In the genomic region with DNA sequence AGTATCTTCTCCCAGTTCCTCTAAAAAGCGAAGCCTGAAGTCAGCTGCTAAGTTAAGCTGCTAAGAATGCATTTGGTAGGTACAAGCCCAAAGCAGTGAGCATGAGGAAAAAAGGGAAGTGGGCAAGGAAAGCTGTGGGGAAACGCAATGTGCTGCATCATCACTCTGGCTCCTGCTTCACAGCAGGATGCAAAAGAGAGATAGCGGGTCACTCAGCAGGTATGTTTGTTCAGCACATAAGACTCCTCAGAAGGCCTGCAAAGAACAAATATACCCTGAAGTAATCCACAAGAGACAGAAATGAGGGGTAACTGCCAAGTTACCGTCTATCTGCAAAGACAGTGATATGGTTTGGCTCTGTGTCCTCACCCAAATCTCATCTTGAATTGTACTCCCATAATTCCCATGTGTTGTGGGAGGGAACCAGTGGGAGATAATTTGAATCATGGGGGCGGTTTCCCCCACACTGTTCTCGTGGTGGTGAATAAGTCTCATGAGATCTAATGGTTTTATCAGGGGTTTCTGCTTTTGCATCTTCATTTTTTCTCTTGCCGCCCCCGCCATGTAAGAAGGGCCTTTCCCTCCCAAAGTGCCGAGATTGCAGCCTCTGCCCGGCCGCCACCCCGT, we compare ENCODE assay signal across 1 cellular context.
TF ChIP-seq lines count a peak whose summit lies in the region.

No MANE protein-coding gene starts in this region.

TF ChIP-seq in K562, 482 proteins besides CTCF, POLR2A, EP300 and RAD21 (continued from another document and continues in another):
- TF ChIP-seq, protein P1, sequence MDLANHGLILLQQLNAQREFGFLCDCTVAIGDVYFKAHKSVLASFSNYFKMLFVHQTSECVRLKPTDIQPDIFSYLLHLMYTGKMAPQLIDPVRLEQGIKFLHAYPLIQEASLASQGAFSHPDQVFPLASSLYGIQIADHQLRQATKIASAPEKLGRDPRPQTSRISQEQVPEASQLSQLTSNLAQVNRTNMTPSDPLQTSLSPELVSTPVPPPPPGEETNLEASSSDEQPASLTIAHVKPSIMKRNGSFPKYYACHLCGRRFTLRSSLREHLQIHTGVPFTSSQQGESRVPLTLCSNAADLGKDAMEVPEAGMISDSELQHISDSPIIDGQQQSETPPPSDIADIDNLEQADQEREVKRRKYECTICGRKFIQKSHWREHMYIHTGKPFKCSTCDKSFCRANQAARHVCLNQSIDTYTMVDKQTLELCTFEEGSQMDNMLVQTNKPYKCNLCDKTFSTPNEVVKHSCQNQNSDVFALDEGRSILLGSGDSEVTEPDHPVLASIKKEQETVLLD (IDR thresholded peaks at IDR 0.05): peak; percentile 69; the same call in 1 of the 2 replicates
- TF ChIP-seq FOXO4 (CRISPR knock-in tag; IDR thresholded peaks at IDR 0.05) (no peak), TAF1 (IDR thresholded peaks at IDR 0.05; ENCODE audit: control insufficient read depth, extremely low read depth, insufficient read depth, low read length, severe bottlenecking) (no peak), MYNN (IDR thresholded peaks at IDR 0.05) (0 out of 2 replicates have a peak, but pooled peaks have one; percentile 74), MYNN (CRISPR knock-in tag; IDR thresholded peaks at IDR 0.05) (no peak), ATF1 (CRISPR knock-in tag; IDR thresholded peaks at IDR 0.05) (no peak), ATF1 (tag; IDR thresholded peaks at IDR 0.05) (peak; percentile 56), SMARCE1 (IDR thresholded peaks at IDR 0.05) (peak; percentile 97), ZFPM2 (CRISPR knock-in tag; IDR thresholded peaks at IDR 0.05) (no peak), CREB1 (IDR thresholded peaks at IDR 0.05) (no peak), CREB1 (CRISPR knock-in tag; IDR thresholded peaks at IDR 0.05) (0 out of 2 replicates have a peak, but pooled peaks have one; percentile 45), FOXM1 (IDR thresholded peaks at IDR 0.05; ENCODE audit: low read depth) (peak; percentile 86), FOXM1 (CRISPR knock-in tag; IDR thresholded peaks at IDR 0.05; ENCODE audit: low read depth) (no peak), MTA3 (IDR thresholded peaks at IDR 0.05; ENCODE audit: borderline replicate concordance) (peak; percentile 88; the same call in 1 of the 2 replicates), HMG20A (CRISPR knock-in tag; conservative IDR thresholded peaks at IDR 0.05) (no peak), SPI1 (IDR thresholded peaks at IDR 0.05; ENCODE audit: borderline replicate concordance, low read depth, low read length) (peak; percentile 100), EP400 (IDR thresholded peaks at IDR 0.05) (peak; percentile 67), ETV1 (tag; conservative IDR thresholded peaks at IDR 0.05; ENCODE audit: low read depth) (no peak; the same call in 1 of the 2 replicates), ZNF263 (CRISPR knock-in tag; IDR thresholded peaks at IDR 0.05; ENCODE audit: borderline replicate concordance) (no peak), HCFC1 (IDR thresholded peaks at IDR 0.05; ENCODE audit: low read depth, low read length) (0 out of 2 replicates have a peak, but pooled peaks have one; percentile 11), ZNF507 (tag; conservative IDR thresholded peaks at IDR 0.05) (no peak), ZNF316 (IDR thresholded peaks at IDR 0.05) (peak; percentile 99), DDX20 (tag; IDR thresholded peaks at IDR 0.05; ENCODE audit: low read depth) (no peak), TRIM24 (IDR thresholded peaks at IDR 0.05) (peak; percentile 99), ZNF311 (CRISPR knock-in tag; IDR thresholded peaks at IDR 0.05) (no peak), TCFL5 (CRISPR knock-in tag; conservative IDR thresholded peaks at IDR 0.05) (no peak), CEBPB (tag; IDR thresholded peaks at IDR 0.05) (peak; percentile 74), TOE1 (IDR thresholded peaks at IDR 0.05; ENCODE audit: borderline replicate concordance) (peak; percentile 62; the same call in 1 of the 2 replicates), TOE1 (CRISPR knock-in tag; IDR thresholded peaks at IDR 0.05; ENCODE audit: borderline replicate concordance, low read depth) (no peak), ARNT (IDR thresholded peaks at IDR 0.05) (peak; percentile 44 to 84; a peak in 3 of 4 replicates), NR2C1 (IDR thresholded peaks at IDR 0.05) (0 out of 2 replicates have a peak, but pooled peaks have one; percentile 32), NR2C1 (tag; IDR thresholded peaks at IDR 0.05) (peak; percentile 50; the same call in 1 of the 2 replicates), KDM2B (CRISPR knock-in tag; IDR thresholded peaks at IDR 0.05) (no peak), MAFK (IDR thresholded peaks at IDR 0.05; ENCODE audit: low read length) (peak; percentile 94), ZNF644 (tag; IDR thresholded peaks at IDR 0.05; ENCODE audit: low read depth) (0 out of 2 replicates have a peak, but pooled peaks have one; percentile 53), ID3 (CRISPR knock-in tag; IDR thresholded peaks at IDR 0.05) (no peak), ID3 (tag; IDR thresholded peaks at IDR 0.05) (0 out of 2 replicates have a peak, but pooled peaks have one; percentile 43), MYBL2 (IDR thresholded peaks at IDR 0.05; ENCODE audit: low read depth) (peak; percentile 49; the same call in 1 of the 2 replicates), MYBL2 (CRISPR knock-in tag; IDR thresholded peaks at IDR 0.05; ENCODE audit: borderline replicate concordance) (no peak), ZNF551 (CRISPR knock-in tag; IDR thresholded peaks at IDR 0.05) (no peak), ZNF12 (CRISPR knock-in tag; IDR thresholded peaks at IDR 0.05) (no peak), JUNB (CRISPR knock-in tag; conservative IDR thresholded peaks at IDR 0.05) (no peak), PHTF2 (CRISPR knock-in tag; IDR thresholded peaks at IDR 0.05) (no peak), SOX6 (IDR thresholded peaks at IDR 0.05) (peak; percentile 91), CCNT2 (IDR thresholded peaks at IDR 0.05; ENCODE audit: borderline replicate concordance, extremely low read depth, insufficient read length, low read depth, low read length) (peak; percentile 66), CBFA2T2 (conservative IDR thresholded peaks at IDR 0.05) (peak; percentile 92), CBX5 (IDR thresholded peaks at IDR 0.05; ENCODE audit: borderline replicate concordance, low read depth) (peak; percentile 49; the same call in 1 of the 2 replicates), STAG1 (CRISPR knock-in tag; IDR thresholded peaks at IDR 0.05; ENCODE audit: borderline replicate concordance) (no peak), NCOA1 (IDR thresholded peaks at IDR 0.05; ENCODE audit: low read depth) (peak; percentile 78; the same call in 1 of the 2 replicates), ZNF143 (CRISPR knock-in tag; IDR thresholded peaks at IDR 0.05) (no peak)
- TF ChIP-seq, protein P2, sequence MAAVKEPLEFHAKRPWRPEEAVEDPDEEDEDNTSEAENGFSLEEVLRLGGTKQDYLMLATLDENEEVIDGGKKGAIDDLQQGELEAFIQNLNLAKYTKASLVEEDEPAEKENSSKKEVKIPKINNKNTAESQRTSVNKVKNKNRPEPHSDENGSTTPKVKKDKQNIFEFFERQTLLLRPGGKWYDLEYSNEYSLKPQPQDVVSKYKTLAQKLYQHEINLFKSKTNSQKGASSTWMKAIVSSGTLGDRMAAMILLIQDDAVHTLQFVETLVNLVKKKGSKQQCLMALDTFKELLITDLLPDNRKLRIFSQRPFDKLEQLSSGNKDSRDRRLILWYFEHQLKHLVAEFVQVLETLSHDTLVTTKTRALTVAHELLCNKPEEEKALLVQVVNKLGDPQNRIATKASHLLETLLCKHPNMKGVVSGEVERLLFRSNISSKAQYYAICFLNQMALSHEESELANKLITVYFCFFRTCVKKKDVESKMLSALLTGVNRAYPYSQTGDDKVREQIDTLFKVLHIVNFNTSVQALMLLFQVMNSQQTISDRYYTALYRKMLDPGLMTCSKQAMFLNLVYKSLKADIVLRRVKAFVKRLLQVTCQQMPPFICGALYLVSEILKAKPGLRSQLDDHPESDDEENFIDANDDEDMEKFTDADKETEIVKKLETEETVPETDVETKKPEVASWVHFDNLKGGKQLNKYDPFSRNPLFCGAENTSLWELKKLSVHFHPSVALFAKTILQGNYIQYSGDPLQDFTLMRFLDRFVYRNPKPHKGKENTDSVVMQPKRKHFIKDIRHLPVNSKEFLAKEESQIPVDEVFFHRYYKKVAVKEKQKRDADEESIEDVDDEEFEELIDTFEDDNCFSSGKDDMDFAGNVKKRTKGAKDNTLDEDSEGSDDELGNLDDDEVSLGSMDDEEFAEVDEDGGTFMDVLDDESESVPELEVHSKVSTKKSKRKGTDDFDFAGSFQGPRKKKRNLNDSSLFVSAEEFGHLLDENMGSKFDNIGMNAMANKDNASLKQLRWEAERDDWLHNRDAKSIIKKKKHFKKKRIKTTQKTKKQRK (IDR thresholded peaks at IDR 0.05; ENCODE audit: borderline replicate concordance, low read depth, low read length): no peak
- TF ChIP-seq, protein P3, sequence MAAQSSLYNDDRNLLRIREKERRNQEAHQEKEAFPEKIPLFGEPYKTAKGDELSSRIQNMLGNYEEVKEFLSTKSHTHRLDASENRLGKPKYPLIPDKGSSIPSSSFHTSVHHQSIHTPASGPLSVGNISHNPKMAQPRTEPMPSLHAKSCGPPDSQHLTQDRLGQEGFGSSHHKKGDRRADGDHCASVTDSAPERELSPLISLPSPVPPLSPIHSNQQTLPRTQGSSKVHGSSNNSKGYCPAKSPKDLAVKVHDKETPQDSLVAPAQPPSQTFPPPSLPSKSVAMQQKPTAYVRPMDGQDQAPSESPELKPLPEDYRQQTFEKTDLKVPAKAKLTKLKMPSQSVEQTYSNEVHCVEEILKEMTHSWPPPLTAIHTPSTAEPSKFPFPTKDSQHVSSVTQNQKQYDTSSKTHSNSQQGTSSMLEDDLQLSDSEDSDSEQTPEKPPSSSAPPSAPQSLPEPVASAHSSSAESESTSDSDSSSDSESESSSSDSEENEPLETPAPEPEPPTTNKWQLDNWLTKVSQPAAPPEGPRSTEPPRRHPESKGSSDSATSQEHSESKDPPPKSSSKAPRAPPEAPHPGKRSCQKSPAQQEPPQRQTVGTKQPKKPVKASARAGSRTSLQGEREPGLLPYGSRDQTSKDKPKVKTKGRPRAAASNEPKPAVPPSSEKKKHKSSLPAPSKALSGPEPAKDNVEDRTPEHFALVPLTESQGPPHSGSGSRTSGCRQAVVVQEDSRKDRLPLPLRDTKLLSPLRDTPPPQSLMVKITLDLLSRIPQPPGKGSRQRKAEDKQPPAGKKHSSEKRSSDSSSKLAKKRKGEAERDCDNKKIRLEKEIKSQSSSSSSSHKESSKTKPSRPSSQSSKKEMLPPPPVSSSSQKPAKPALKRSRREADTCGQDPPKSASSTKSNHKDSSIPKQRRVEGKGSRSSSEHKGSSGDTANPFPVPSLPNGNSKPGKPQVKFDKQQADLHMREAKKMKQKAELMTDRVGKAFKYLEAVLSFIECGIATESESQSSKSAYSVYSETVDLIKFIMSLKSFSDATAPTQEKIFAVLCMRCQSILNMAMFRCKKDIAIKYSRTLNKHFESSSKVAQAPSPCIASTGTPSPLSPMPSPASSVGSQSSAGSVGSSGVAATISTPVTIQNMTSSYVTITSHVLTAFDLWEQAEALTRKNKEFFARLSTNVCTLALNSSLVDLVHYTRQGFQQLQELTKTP (IDR thresholded peaks at IDR 0.05; ENCODE audit: low read depth in 1 of 2, partially characterized antibody in 2 of 2): peak; percentile 77 to 78
- TF ChIP-seq, protein P4, sequence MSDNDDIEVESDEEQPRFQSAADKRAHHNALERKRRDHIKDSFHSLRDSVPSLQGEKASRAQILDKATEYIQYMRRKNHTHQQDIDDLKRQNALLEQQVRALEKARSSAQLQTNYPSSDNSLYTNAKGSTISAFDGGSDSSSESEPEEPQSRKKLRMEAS (CRISPR knock-in tag; IDR thresholded peaks at IDR 0.05): peak; percentile 70
- TF ChIP-seq, protein P5, sequence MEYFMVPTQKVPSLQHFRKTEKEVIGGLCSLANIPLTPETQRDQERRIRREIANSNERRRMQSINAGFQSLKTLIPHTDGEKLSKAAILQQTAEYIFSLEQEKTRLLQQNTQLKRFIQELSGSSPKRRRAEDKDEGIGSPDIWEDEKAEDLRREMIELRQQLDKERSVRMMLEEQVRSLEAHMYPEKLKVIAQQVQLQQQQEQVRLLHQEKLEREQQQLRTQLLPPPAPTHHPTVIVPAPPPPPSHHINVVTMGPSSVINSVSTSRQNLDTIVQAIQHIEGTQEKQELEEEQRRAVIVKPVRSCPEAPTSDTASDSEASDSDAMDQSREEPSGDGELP (CRISPR knock-in tag; IDR thresholded peaks at IDR 0.05; ENCODE audit: borderline replicate concordance): peak; percentile 36; the same call in 1 of the 2 replicates
- TF ChIP-seq, protein P6, sequence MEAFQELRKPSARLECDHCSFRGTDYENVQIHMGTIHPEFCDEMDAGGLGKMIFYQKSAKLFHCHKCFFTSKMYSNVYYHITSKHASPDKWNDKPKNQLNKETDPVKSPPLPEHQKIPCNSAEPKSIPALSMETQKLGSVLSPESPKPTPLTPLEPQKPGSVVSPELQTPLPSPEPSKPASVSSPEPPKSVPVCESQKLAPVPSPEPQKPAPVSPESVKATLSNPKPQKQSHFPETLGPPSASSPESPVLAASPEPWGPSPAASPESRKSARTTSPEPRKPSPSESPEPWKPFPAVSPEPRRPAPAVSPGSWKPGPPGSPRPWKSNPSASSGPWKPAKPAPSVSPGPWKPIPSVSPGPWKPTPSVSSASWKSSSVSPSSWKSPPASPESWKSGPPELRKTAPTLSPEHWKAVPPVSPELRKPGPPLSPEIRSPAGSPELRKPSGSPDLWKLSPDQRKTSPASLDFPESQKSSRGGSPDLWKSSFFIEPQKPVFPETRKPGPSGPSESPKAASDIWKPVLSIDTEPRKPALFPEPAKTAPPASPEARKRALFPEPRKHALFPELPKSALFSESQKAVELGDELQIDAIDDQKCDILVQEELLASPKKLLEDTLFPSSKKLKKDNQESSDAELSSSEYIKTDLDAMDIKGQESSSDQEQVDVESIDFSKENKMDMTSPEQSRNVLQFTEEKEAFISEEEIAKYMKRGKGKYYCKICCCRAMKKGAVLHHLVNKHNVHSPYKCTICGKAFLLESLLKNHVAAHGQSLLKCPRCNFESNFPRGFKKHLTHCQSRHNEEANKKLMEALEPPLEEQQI (IDR thresholded peaks at IDR 0.05): peak; percentile 97
